In the genomic region with DNA sequence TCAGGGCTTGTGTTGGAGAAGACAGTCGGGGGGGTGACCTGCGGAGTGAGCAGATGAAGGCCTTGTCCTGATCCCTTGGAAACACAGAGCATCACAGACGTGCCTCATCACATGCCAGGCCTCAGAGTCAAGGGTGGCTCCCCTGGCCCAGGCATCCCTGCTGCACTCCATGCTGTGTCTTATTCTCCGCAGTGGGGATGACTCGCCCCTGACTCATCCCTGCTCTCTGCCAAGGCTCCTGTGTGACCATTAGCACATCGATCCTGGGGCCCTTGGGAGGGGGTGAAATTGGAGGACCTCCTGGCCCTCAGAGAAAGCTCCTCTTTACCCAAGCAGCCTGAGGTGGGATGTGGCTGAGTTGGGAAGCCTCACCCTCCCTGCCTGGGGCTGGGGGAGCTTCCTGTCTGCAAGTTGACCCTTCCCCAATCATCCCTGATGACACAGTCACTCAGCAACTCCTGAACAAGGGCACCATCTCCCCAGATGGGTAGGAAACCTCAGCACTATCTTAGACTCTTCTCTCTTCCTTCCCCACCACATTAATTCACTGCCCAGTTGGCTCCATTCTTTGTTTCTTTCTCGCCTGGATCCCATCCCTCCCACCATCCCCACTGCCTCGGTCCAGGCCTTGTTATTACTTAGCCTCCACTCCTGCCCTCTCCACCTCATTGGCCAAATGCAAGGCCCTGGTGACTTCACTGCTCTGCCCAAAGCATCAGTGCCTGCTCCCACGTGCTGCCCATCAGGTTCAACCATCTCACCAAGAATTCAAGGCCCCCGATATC, we compare ENCODE assay signal across 10 cellular contexts.
DNase-seq lines count a peak whose midpoint lies in the region; ATAC-seq lines count a peak whose summit lies in the region.
"Had no signal": no experiment of that assay in that cellular context is flagged by ENCODE, and none has a peak within 500 bp of the region (broad histone marks: within the 10 kb centered on the region; RNA-seq: fewer than 3 reads in every experiment).

No MANE protein-coding gene starts in this region.

- DNase-seq in stimulated activated naive CD8-positive, alpha-beta T cell treated with anti-CD3 and anti-CD28 coated beads, Interleukin-15, Interleukin-2, amounts not matched to agents 100 U/mL and 50 U/mL, for 24 hours: peak; percentile 41
- DNase-seq in stimulated activated naive CD8-positive, alpha-beta T cell treated with anti-CD3 and anti-CD28 coated beads, Interleukin-15, amount 100 ng/mL, for 72 hours: no peak
- peak; percentile 34 for DNase-seq in activated CD8-positive, alpha-beta memory T cell treated with anti-CD3 and anti-CD28 coated beads, Interleukin-2, amount 10 ng/mL, durations not matched to agents 7 days and 5 days
- DNase-seq in foreskin melanocyte (peak; percentile 46), aorta (peak; percentile 55 to 80), NCI-H1694 (lab: John Stamatoyannopoulos, UW) (no peak)
- DNase-seq: KG1 had no signal

- H3K27ac Mint-ChIP-seq in stimulated activated naive CD8-positive, alpha-beta T cell treated with anti-CD3 and anti-CD28 coated beads, Interleukin-15, amount 100 ng/mL, for 72 hours: no peak overlapping the region
- H3K27ac Mint-ChIP-seq in activated CD8-positive, alpha-beta memory T cell treated with anti-CD3 and anti-CD28 coated beads, Interleukin-2, amount 10 ng/mL, durations not matched to agents 7 days and 5 days: no peak overlapping the region
- H3K27ac Mint-ChIP-seq: memory B cell had no signal

- H3K4me3 ChIP-seq in aorta (ENCODE audit: low read length in 2 of 2): no peak overlapping the region

- ATAC-seq in stimulated activated naive CD8-positive, alpha-beta T cell treated with anti-CD3 and anti-CD28 coated beads, Interleukin-15, Interleukin-2, amounts not matched to agents 100 U/mL and 50 U/mL, for 24 hours: peak; percentile 82
- no peak for ATAC-seq in stimulated activated naive CD8-positive, alpha-beta T cell treated with anti-CD3 and anti-CD28 coated beads, Interleukin-15, amount 100 ng/mL, for 72 hours
- no peak for ATAC-seq in activated CD8-positive, alpha-beta memory T cell treated with anti-CD3 and anti-CD28 coated beads, Interleukin-2, amount 10 ng/mL, durations not matched to agents 7 days and 5 days
- ATAC-seq in aorta (ENCODE audit: low FRiP score): no peak
- no peak for ATAC-seq in HG02970 (IDR thresholded peaks at IDR 0.05; ENCODE audit: low FRiP score, unreplicated experiment)
- no peak for ATAC-seq in GM21367 (IDR thresholded peaks at IDR 0.05; ENCODE audit: unreplicated experiment)

- CTCF ChIA-PET in activated CD8-positive, alpha-beta memory T cell treated with anti-CD3 and anti-CD28 coated beads, Interleukin-2, amount 10 ng/mL, durations not matched to agents 7 days and 5 days (lab: Charles Lee): no interaction called here

- H3K9me3 Mint-ChIP-seq in stimulated activated naive CD8-positive, alpha-beta T cell treated with anti-CD3 and anti-CD28 coated beads, Interleukin-15, amount 100 ng/mL, for 72 hours: no peaks in the 10 kb centered on the region
- H3K9me3 Mint-ChIP-seq in activated CD8-positive, alpha-beta memory T cell treated with anti-CD3 and anti-CD28 coated beads, Interleukin-2, amount 10 ng/mL, durations not matched to agents 7 days and 5 days (ENCODE audit: low read depth): no peaks in the 10 kb centered on the region
- H3K9me3 Mint-ChIP-seq: memory B cell had no signal

- no peaks in the 10 kb centered on the region for H3K4me1 Mint-ChIP-seq in stimulated activated naive CD8-positive, alpha-beta T cell treated with anti-CD3 and anti-CD28 coated beads, Interleukin-15, amount 100 ng/mL, for 72 hours
- peaks cover 3% of the 10 kb centered on the region for H3K4me1 Mint-ChIP-seq in activated CD8-positive, alpha-beta memory T cell treated with anti-CD3 and anti-CD28 coated beads, Interleukin-2, amount 10 ng/mL, durations not matched to agents 7 days and 5 days

- WGBS in aorta, 2 donors: 66% methylated on average over 10 of the region's 10 CpGs

- H3K4me3 Mint-ChIP-seq in stimulated activated naive CD8-positive, alpha-beta T cell treated with anti-CD3 and anti-CD28 coated beads, Interleukin-15, amount 100 ng/mL, for 72 hours: no peak overlapping the region
- no peak overlapping the region for H3K4me3 Mint-ChIP-seq in activated CD8-positive, alpha-beta memory T cell treated with anti-CD3 and anti-CD28 coated beads, Interleukin-2, amount 10 ng/mL, durations not matched to agents 7 days and 5 days
- H3K4me3 Mint-ChIP-seq: memory B cell had no signal

- H3K36me3 Mint-ChIP-seq in activated CD8-positive, alpha-beta memory T cell treated with anti-CD3 and anti-CD28 coated beads, Interleukin-2, amount 10 ng/mL, durations not matched to agents 7 days and 5 days: no peaks in the 10 kb centered on the region
- H3K36me3 Mint-ChIP-seq: memory B cell had no signal

- H3K36me3 ChIP-seq in aorta (ENCODE audit: control insufficient read depth in 1 of 2, insufficient read depth in 2 of 2, low read length in 1 of 2): no peaks in the 10 kb centered on the region

- peaks cover 0 to 1% of the 10 kb centered on the region in 2 donors for H3K27me3 ChIP-seq in aorta (ENCODE audit: control insufficient read depth in 1 of 2, insufficient read depth in 2 of 2, low read length in 1 of 2)

- no peak overlapping the region for H3K27ac ChIP-seq in aorta (ENCODE audit: low read depth in 1 of 2, low read length in 2 of 2)

- H3K9me3 ChIP-seq in aorta (ENCODE audit: control insufficient read depth, low read length): no peaks in the 10 kb centered on the region

- peaks cover 32% of the 10 kb centered on the region for H3K27me3 Mint-ChIP-seq in stimulated activated naive CD8-positive, alpha-beta T cell treated with anti-CD3 and anti-CD28 coated beads, Interleukin-15, amount 100 ng/mL, for 72 hours
- H3K27me3 Mint-ChIP-seq in activated CD8-positive, alpha-beta memory T cell treated with anti-CD3 and anti-CD28 coated beads, Interleukin-2, amount 10 ng/mL, durations not matched to agents 7 days and 5 days: peaks cover 23% of the 10 kb centered on the region

- H3K4me1 ChIP-seq in aorta (ENCODE audit: control insufficient read depth in 1 of 2, insufficient read depth in 2 of 2, low read length in 2 of 2): no peaks in the 10 kb centered on the region

- intact Hi-C loops in aorta (cut with DNase I): no loop called here

Comparison
In these comparisons a context has a peak if more than half of its experiments do, and no peak if none do; other contexts are left out.
1. DNase-seq: peak in stimulated activated naive CD8-positive, alpha-beta T cell treated with anti-CD3 and anti-CD28 coated beads, Interleukin-15, Interleukin-2, amounts not matched to agents 100 U/mL and 50 U/mL, for 24 hours (single experiment), activated CD8-positive, alpha-beta memory T cell treated with anti-CD3 and anti-CD28 coated beads, Interleukin-2, amount 10 ng/mL, durations not matched to agents 7 days and 5 days (single experiment), foreskin melanocyte (single experiment) and aorta (2 of 2); none in stimulated activated naive CD8-positive, alpha-beta T cell treated with anti-CD3 and anti-CD28 coated beads, Interleukin-15, amount 100 ng/mL, for 72 hours (0 of 2) and NCI-H1694 (single experiment).